Comparison of ENCODE assay signal across 11 cellular contexts in genomic region chr16:87926246-87927194, GRCh38. TPM values are rescaled to one million over a fixed set of nuclear protein-coding genes. Genes with fewer than 3 reads are reported as not detected.
DNase-seq lines count a peak whose midpoint lies in the region; ATAC-seq and TF ChIP-seq lines count a peak whose summit lies in the region.
"Had no signal": no experiment of that assay in that cellular context is flagged by ENCODE, and none has a peak within 500 bp of the region (broad histone marks: within the 10 kb centered on the region; RNA-seq: fewer than 3 reads in every experiment).

No MANE protein-coding gene starts in this region.

- no peak overlapping the region for H3K27ac ChIP-seq in mesendoderm (ENCODE audit: low read depth, low read length)
- H3K27ac ChIP-seq in mammary epithelial cell (ENCODE audit: insufficient read depth, low read depth, low read length) = no peak overlapping the region
- H3K27ac ChIP-seq: skin epidermis had no signal

- no CpG with 5 or more reads among the region's 44 CpGs for WGBS in mesendoderm (ENCODE audit: extremely low coverage, insufficient coverage, low lambda C conversion rate)
- 40% methylated on average over 18 of the region's 44 CpGs for WGBS in mammary epithelial cell (ENCODE audit: low coverage, missing lambda C conversion rate)

- H4K5ac ChIP-seq in mesendoderm (ENCODE audit: low read length) = no peak overlapping the region

- H3K23ac ChIP-seq in mesendoderm (ENCODE audit: low read length) = no peak overlapping the region

- H3K9ac ChIP-seq in mesendoderm (ENCODE audit: low read length) (no peak overlapping the region), mammary epithelial cell (ENCODE audit: insufficient read depth, low read length) (no peak overlapping the region)

- no peak overlapping the region for H2AFZ ChIP-seq in mammary epithelial cell (ENCODE audit: low read depth, low read length)

- no peaks in the 10 kb centered on the region for H3K27me3 ChIP-seq in mesendoderm (ENCODE audit: insufficient read depth, low read length, poor library complexity)
- H3K27me3 ChIP-seq in mammary epithelial cell (ENCODE audit: insufficient read depth, low read length) = peaks cover 1% of the 10 kb centered on the region

- no peaks in the 10 kb centered on the region for H3K36me3 Mint-ChIP-seq in activated CD4-positive, alpha-beta T cell treated with anti-CD3 and anti-CD28 coated beads, Interleukin-2, amount 10 ng/mL, durations not matched to agents 7 days and 5 days (ENCODE audit: low read depth)
- H3K36me3 Mint-ChIP-seq in activated naive CD8-positive, alpha-beta T cell treated with anti-CD3 and anti-CD28 coated beads for 36 hours = no peaks in the 10 kb centered on the region
- H3K36me3 Mint-ChIP-seq in stimulated activated memory B cell treated with anti-CD40 and anti-IgM and Interleukin-4, amounts not matched to agents 10 μg/mL and 1 μg/mL and 100 μg/mL, for 72 hours = no peaks in the 10 kb centered on the region

- no peak for TF ChIP-seq CTCF in mammary epithelial cell (conservative IDR thresholded peaks at IDR 0.05 in 1 of 2, IDR thresholded peaks at IDR 0.05 in 1 of 2; ENCODE audit: extremely low read depth in 1 of 2, insufficient read depth in 1 of 2, low read depth in 1 of 2, low read length in 2 of 2)

- no peak overlapping the region for H3K56ac ChIP-seq in mesendoderm (ENCODE audit: low read length)

- H2BK5ac ChIP-seq in mesendoderm (ENCODE audit: low read length) = no peak overlapping the region

- H3K18ac ChIP-seq in mesendoderm (ENCODE audit: low read length) = no peak overlapping the region

- peaks cover 9% of the 10 kb centered on the region for H3K27me3 Mint-ChIP-seq in activated CD4-positive, alpha-beta T cell treated with anti-CD3 and anti-CD28 coated beads, Interleukin-2, amount 10 ng/mL, durations not matched to agents 7 days and 5 days
- H3K27me3 Mint-ChIP-seq in activated naive CD8-positive, alpha-beta T cell treated with anti-CD3 and anti-CD28 coated beads for 36 hours = no peaks in the 10 kb centered on the region
- H3K27me3 Mint-ChIP-seq in stimulated activated memory B cell treated with anti-CD40 and anti-IgM and Interleukin-4, amounts not matched to agents 10 μg/mL and 1 μg/mL and 100 μg/mL, for 72 hours = no peaks in the 10 kb centered on the region

- dilution Hi-C loops in mammary epithelial cell (cut with HindIII; ENCODE audit: low sequenced_read_pairs) = no loop called here

- peak; percentile 28 to 31 for DNase-seq in activated CD4-positive, alpha-beta T cell treated with anti-CD3 and anti-CD28 coated beads for 4 hours
- DNase-seq in activated CD4-positive, alpha-beta T cell treated with anti-CD3 and anti-CD28 coated beads, Interleukin-2, amount 10 ng/mL, durations not matched to agents 7 days and 5 days = no peak
- DNase-seq in NCI-H2196 (lab: John Stamatoyannopoulos, UW; ENCODE audit: unreplicated experiment) = peak; percentile 43
- DNase-seq in activated naive CD8-positive, alpha-beta T cell treated with anti-CD3 and anti-CD28 coated beads for 36 hours = peak; percentile 40
- DNase-seq in mesendoderm = no peak
- no peak for DNase-seq in mammary epithelial cell
- DNase-seq in posterior vena cava (ENCODE audit: low spot score) = no peak
- DNase-seq: mucosa of descending colon had no signal

- no peaks in the 10 kb centered on the region for H3K9me3 ChIP-seq in mammary epithelial cell (replicated peaks; ENCODE audit: insufficient read depth, low read length)
- H3K9me3 ChIP-seq: mucosa of descending colon had no signal

- H3K4me3 ChIP-seq in mesendoderm (ENCODE audit: low read length) = no peak overlapping the region
- no peak overlapping the region for H3K4me3 ChIP-seq in mammary epithelial cell (replicated peaks in 1 of 3; ENCODE audit: insufficient read depth in 1 of 3, low read depth in 2 of 3, low read length in 3 of 3)
- H3K4me3 ChIP-seq: mucosa of descending colon, skin epidermis had no signal

- no peaks in the 10 kb centered on the region for H3K79me2 ChIP-seq in mesendoderm (ENCODE audit: control insufficient read depth, insufficient read depth, low read length)
- no peaks in the 10 kb centered on the region for H3K79me2 ChIP-seq in mammary epithelial cell (ENCODE audit: insufficient read depth, low read length)

- H2AK5ac ChIP-seq in mesendoderm (ENCODE audit: low read length) = no peak overlapping the region

- no TSS peak for BruUV-seq in mammary epithelial cell (replicated peaks; lab: Mats Ljungman, UMichigan)

- POLR2A ChIA-PET in activated CD4-positive, alpha-beta T cell treated with anti-CD3 and anti-CD28 coated beads, Interleukin-2, amount 10 ng/mL, durations not matched to agents 7 days and 5 days (lab: Charles Lee) = no interaction called here

- H3K4me3 Mint-ChIP-seq in activated CD4-positive, alpha-beta T cell treated with anti-CD3 and anti-CD28 coated beads, Interleukin-2, amount 10 ng/mL, durations not matched to agents 7 days and 5 days = no peak overlapping the region
- H3K4me3 Mint-ChIP-seq in activated naive CD8-positive, alpha-beta T cell treated with anti-CD3 and anti-CD28 coated beads for 36 hours = peak overlapping the region; percentile 53
- H3K4me3 Mint-ChIP-seq in stimulated activated memory B cell treated with anti-CD40 and anti-IgM and Interleukin-4, amounts not matched to agents 10 μg/mL and 1 μg/mL and 100 μg/mL, for 72 hours = peak overlapping the region; percentile 11

- H3K9me3 Mint-ChIP-seq in activated CD4-positive, alpha-beta T cell treated with anti-CD3 and anti-CD28 coated beads, Interleukin-2, amount 10 ng/mL, durations not matched to agents 7 days and 5 days = no peaks in the 10 kb centered on the region
- H3K9me3 Mint-ChIP-seq in activated naive CD8-positive, alpha-beta T cell treated with anti-CD3 and anti-CD28 coated beads for 36 hours = no peaks in the 10 kb centered on the region
- H3K9me3 Mint-ChIP-seq in stimulated activated memory B cell treated with anti-CD40 and anti-IgM and Interleukin-4, amounts not matched to agents 10 μg/mL and 1 μg/mL and 100 μg/mL, for 72 hours = no peaks in the 10 kb centered on the region

- H3K4ac ChIP-seq in mesendoderm (ENCODE audit: low read depth, low read length) = no peak overlapping the region

- H3K27ac Mint-ChIP-seq in activated CD4-positive, alpha-beta T cell treated with anti-CD3 and anti-CD28 coated beads, Interleukin-2, amount 10 ng/mL, durations not matched to agents 7 days and 5 days = no peak overlapping the region
- H3K27ac Mint-ChIP-seq in activated naive CD8-positive, alpha-beta T cell treated with anti-CD3 and anti-CD28 coated beads for 36 hours = no peak overlapping the region
- H3K27ac Mint-ChIP-seq in stimulated activated memory B cell treated with anti-CD40 and anti-IgM and Interleukin-4, amounts not matched to agents 10 μg/mL and 1 μg/mL and 100 μg/mL, for 72 hours = peak overlapping the region; percentile 66

- H3K4me1 Mint-ChIP-seq in activated CD4-positive, alpha-beta T cell treated with anti-CD3 and anti-CD28 coated beads, Interleukin-2, amount 10 ng/mL, durations not matched to agents 7 days and 5 days = peaks cover 5% of the 10 kb centered on the region
- peaks cover 7% of the 10 kb centered on the region for H3K4me1 Mint-ChIP-seq in activated naive CD8-positive, alpha-beta T cell treated with anti-CD3 and anti-CD28 coated beads for 36 hours
- peaks cover 47% of the 10 kb centered on the region for H3K4me1 Mint-ChIP-seq in stimulated activated memory B cell treated with anti-CD40 and anti-IgM and Interleukin-4, amounts not matched to agents 10 μg/mL and 1 μg/mL and 100 μg/mL, for 72 hours

- no peaks in the 10 kb centered on the region for H4K20me1 ChIP-seq in mammary epithelial cell (ENCODE audit: insufficient read depth, low read length)

- no peak overlapping the region for H3K4me2 ChIP-seq in mesendoderm (ENCODE audit: low read length)
- H3K4me2 ChIP-seq in mammary epithelial cell (ENCODE audit: insufficient read depth, low read depth, low read length) = no peak overlapping the region

- H2BK15ac ChIP-seq in mesendoderm (replicated peaks; ENCODE audit: low read depth) = no peak overlapping the region

- in situ Hi-C loops in mammary epithelial cell (cut with MboI; ENCODE audit: low sequenced_read_pairs in 2 of 2) = no loop called here

- H3K4me1 ChIP-seq in mesendoderm (ENCODE audit: control insufficient read depth, low read depth, low read length) = no peaks in the 10 kb centered on the region
- peaks cover 13% of the 10 kb centered on the region for H3K4me1 ChIP-seq in mammary epithelial cell (ENCODE audit: insufficient read depth, low read length)

- no peak overlapping the region for H4K8ac ChIP-seq in mesendoderm (ENCODE audit: low read depth, low read length)

- no peaks in the 10 kb centered on the region for H3K79me1 ChIP-seq in mesendoderm (ENCODE audit: low read length)

- H3K36me3 ChIP-seq in mesendoderm (ENCODE audit: control insufficient read depth, insufficient read depth, low read length) (no peaks in the 10 kb centered on the region), mammary epithelial cell (ENCODE audit: insufficient read depth, low read length) (no peaks in the 10 kb centered on the region)

- peak; percentile 77 for ATAC-seq in stimulated activated memory B cell treated with anti-CD40 and anti-IgM and Interleukin-4, amounts not matched to agents 10 μg/mL and 1 μg/mL and 100 μg/mL, for 72 hours
- ATAC-seq: mucosa of descending colon had no signal

- no peak overlapping the region for H2BK120ac ChIP-seq in mesendoderm (ENCODE audit: low read depth, low read length)

- intact Hi-C loops in mammary epithelial cell (cut with micrococcal nuclease) = no loop called here
- intact Hi-C loops in posterior vena cava (cut with DNase I) = no loop called here

- CTCF ChIA-PET in activated CD4-positive, alpha-beta T cell treated with anti-CD3 and anti-CD28 coated beads, Interleukin-2, amount 10 ng/mL, durations not matched to agents 7 days and 5 days (lab: Charles Lee) = interaction anchor here (0.7 to 2.0 kb wide), 2 partner anchors 55 to 147 kb away, joined by 3 to 4 read pairs; no protein-coding TSS in a partner anchor
- CTCF ChIA-PET in mammary epithelial cell (lab: Charles Lee; ENCODE audit: low non-redundant PET) = no interaction called here

RNA-seq across cellular contexts. Expression of gene CA5A, which starts 9.8 kb away (rescaled TPM):
- total RNA-seq in activated CD4-positive, alpha-beta T cell treated with anti-CD3 and anti-CD28 coated beads, Interleukin-2, amount 10 ng/mL, durations not matched to agents 7 days and 5 days = not detected
- not detected for total RNA-seq in activated naive CD8-positive, alpha-beta T cell treated with anti-CD3 and anti-CD28 coated beads for 36 hours
- polyA plus RNA-seq in mesendoderm (2013, experiment 1 of 2) = 0.06 TPM
- polyA plus RNA-seq in mesendoderm (2013, experiment 2 of 2) = not detected
- total RNA-seq in mammary epithelial cell (not detected), posterior vena cava (not detected)
- not detected for polyA plus RNA-seq in mammary epithelial cell
- not detected for polyA minus RNA-seq in mammary epithelial cell
- total RNA-seq: T-helper 1 cell treated with Interleukin-12 subunit alpha and Interleukin-12 subunit beta and Interleukin-4 antibody, amounts not matched to agents 30 ng/mL and 1 ng/mL, for 36 hours had no signal

RNA-seq across cellular contexts. Expression of gene BANP, which starts 24.7 kb away (rescaled TPM):
- 10 to 100 TPM; 43.2 to 45.5 TPM for total RNA-seq in activated CD4-positive, alpha-beta T cell treated with anti-CD3 and anti-CD28 coated beads, Interleukin-2, amount 10 ng/mL, durations not matched to agents 7 days and 5 days
- total RNA-seq in activated naive CD8-positive, alpha-beta T cell treated with anti-CD3 and anti-CD28 coated beads for 36 hours = 10 to 100 TPM; 25.6 to 27.0 TPM
- polyA plus RNA-seq in mesendoderm (2013, experiment 1 of 2) = 24.9 TPM
- 22.2 TPM for polyA plus RNA-seq in mesendoderm (2013, experiment 2 of 2)
- 10 to 100 TPM; 12.5 to 18.8 TPM for total RNA-seq in mammary epithelial cell
- 15.3 TPM for polyA plus RNA-seq in mammary epithelial cell
- 23.3 TPM for polyA minus RNA-seq in mammary epithelial cell
- 10 to 100 TPM; 14.7 to 20.9 TPM for total RNA-seq in posterior vena cava

RNA-seq across cellular contexts. Expression of gene SLC7A5, which starts 57.2 kb away (rescaled TPM):
- 10 to 100 TPM; 73.1 to 77.1 TPM for total RNA-seq in activated CD4-positive, alpha-beta T cell treated with anti-CD3 and anti-CD28 coated beads, Interleukin-2, amount 10 ng/mL, durations not matched to agents 7 days and 5 days
- total RNA-seq in activated naive CD8-positive, alpha-beta T cell treated with anti-CD3 and anti-CD28 coated beads for 36 hours = 100 to 1,000 TPM; 298 to 301 TPM
- polyA plus RNA-seq in mesendoderm (2013, experiment 1 of 2) = 742 TPM
- polyA plus RNA-seq in mesendoderm (2013, experiment 2 of 2) = 732 TPM
- 1,000 to 10,000 TPM; 1,822 to 2,475 TPM for total RNA-seq in mammary epithelial cell
- 680 TPM for polyA plus RNA-seq in mammary epithelial cell
- 936 TPM for polyA minus RNA-seq in mammary epithelial cell
- 10 to 100 TPM; 13.6 to 17.7 TPM for total RNA-seq in posterior vena cava

Comparison
In these comparisons a context has a peak if more than half of its experiments do, and no peak if none do; other contexts are left out.
1. DNase-seq: peak in activated CD4-positive, alpha-beta T cell treated with anti-CD3 and anti-CD28 coated beads for 4 hours (2 of 2), NCI-H2196 (single experiment) and activated naive CD8-positive, alpha-beta T cell treated with anti-CD3 and anti-CD28 coated beads for 36 hours (single experiment); none in activated CD4-positive, alpha-beta T cell treated with anti-CD3 and anti-CD28 coated beads, Interleukin-2, amount 10 ng/mL, durations not matched to agents 7 days and 5 days (single experiment), mesendoderm (single experiment), mammary epithelial cell (single experiment) and posterior vena cava (single experiment).
2. RNA of gene SLC7A5, which starts 57.2 kb away (total RNA-seq): 1,822 to 2,475 TPM in mammary epithelial cell; 298 to 301 TPM in activated naive CD8-positive, alpha-beta T cell treated with anti-CD3 and anti-CD28 coated beads for 36 hours, 73.1 to 77.1 TPM in activated CD4-positive, alpha-beta T cell treated with anti-CD3 and anti-CD28 coated beads, Interleukin-2, amount 10 ng/mL, durations not matched to agents 7 days and 5 days and 13.6 to 17.7 TPM in posterior vena cava; every median in the first group is over 4 times any median in the second.